Comparison of ENCODE assay signal across 8 cellular contexts in genomic region chr1:111600886-111601386, GRCh38. TPM values are rescaled to one million over a fixed set of nuclear protein-coding genes. Genes with fewer than 3 reads are reported as not detected.
DNase-seq lines count a peak whose midpoint lies in the region; ATAC-seq lines count a peak whose summit lies in the region.
"Had no signal": no experiment of that assay in that cellular context is flagged by ENCODE, and none has a peak within 500 bp of the region (broad histone marks: within the 10 kb centered on the region; RNA-seq: fewer than 3 reads in every experiment).

No MANE protein-coding gene starts in this region.

- ATAC-seq in GM18867 (IDR thresholded peaks at IDR 0.05; ENCODE audit: unreplicated experiment) (peak; percentile 51), GM21529 (IDR thresholded peaks at IDR 0.05; ENCODE audit: unreplicated experiment) (peak; percentile 64), HG03469 (IDR thresholded peaks at IDR 0.05; ENCODE audit: unreplicated experiment) (peak; percentile 32)

- DNase-seq in myocyte (ENCODE audit: low read depth) (peak; percentile 84), cerebellar nuclear complex (lab: John Stamatoyannopoulos, UW) (no peak), NCI-H446 (lab: John Stamatoyannopoulos, UW) (no peak), pons (ENCODE audit: low spot score) (no peak)
- DNase-seq: NCI-H2081 had no signal

RNA-seq across cellular contexts. Expression of gene RAP1A, which starts 18.7 kb away (rescaled TPM):
- 19.2 and 23.8 TPM in 2 replicates for total RNA-seq in myocyte
- polyA plus RNA-seq in myocyte (2012), result 34.7 TPM
